In genomic region chr1:145918992-145919939, GRCh38 we compare ENCODE assay signal across 8 cellular contexts. TPM values are rescaled to one million over a fixed set of nuclear protein-coding genes. Genes with fewer than 3 reads are reported as not detected.
DNase-seq lines count a peak whose midpoint lies in the region; ATAC-seq and TF ChIP-seq lines count a peak whose summit lies in the region.

No MANE protein-coding gene starts in this region.

- 1% methylated on average over 25 of the region's 33 CpGs for WGBS in right lobe of liver (ENCODE audit: insufficient coverage, low coverage, low lambda C conversion rate, missing lambda C conversion rate)

- peaks cover 23 to 34% of the 10 kb centered on the region in 2 donors for H3K36me3 Mint-ChIP-seq in CD4-positive, alpha-beta memory T cell

- peak overlapping the region; percentile 89 to 96 (median 92) for H3K4me3 Mint-ChIP-seq in CD4-positive, alpha-beta memory T cell

- CTCF ChIA-PET in CD4-positive, alpha-beta memory T cell (lab: Charles Lee; ENCODE audit: partially characterized antibody): interaction anchor here (0.9 to 2.2 kb wide), 8 partner anchors 8 to 74 kb away, joined by 3 to 10 read pairs (median 4); partner anchors contain the start of genes ANKRD34A, NUDT17, PIAS3 and POLR3GL

- peak overlapping the region; percentile 90 to 96 for H3K4me3 ChIP-seq in CD4-positive, alpha-beta memory T cell (ENCODE audit: low read length in 2 of 2)
- H3K4me3 ChIP-seq in SJSA1 (peak overlapping the region; percentile 76), dorsolateral prefrontal cortex (peak overlapping the region; percentile 52 to 99 (median 91)), right lobe of liver (peak overlapping the region; percentile 88 to 95 (median 92)), subcutaneous abdominal adipose tissue (ENCODE audit: low read depth in 1 of 5, low read length in 5 of 5) (peak overlapping the region; percentile 90 to 100 (median 99))

- H3K9ac ChIP-seq in subcutaneous abdominal adipose tissue (ENCODE audit: low read length in 5 of 5): peak overlapping the region in 4 of 5 donors; percentile 82 to 100 (median 98)

- in situ Hi-C loops in GM18951 (cut with MboI; ENCODE audit: low sequenced_read_pairs, unreplicated experiment): no loop called here

- no peaks in the 10 kb centered on the region for H3K27me3 Mint-ChIP-seq in CD4-positive, alpha-beta memory T cell

- peak; percentile 50 for TF ChIP-seq POLR2A in GM18951 (IDR thresholded peaks at IDR 0.05; ENCODE audit: extremely low read depth, insufficient read depth, insufficient read length)
- TF ChIP-seq POLR2A in right lobe of liver (IDR thresholded peaks at IDR 0.05): no peak

- H3K9me3 Mint-ChIP-seq in CD4-positive, alpha-beta memory T cell: no peaks in the 10 kb centered on the region

- peaks cover 11% of the 10 kb centered on the region for H3K36me3 ChIP-seq in CD4-positive, alpha-beta memory T cell (ENCODE audit: insufficient read depth, low read length)
- H3K36me3 ChIP-seq in SJSA1: peaks cover 43% of the 10 kb centered on the region
- H3K36me3 ChIP-seq in right lobe of liver: peaks cover 0 to 21% (median 7%) of the 10 kb centered on the region in 4 donors
- peaks cover 6 to 28% (median 9%) of the 10 kb centered on the region in 5 donors for H3K36me3 ChIP-seq in subcutaneous abdominal adipose tissue (ENCODE audit: control insufficient read depth in 5 of 5, insufficient read depth in 5 of 5, low read length in 5 of 5)

- POLR2A ChIA-PET in CD4-positive, alpha-beta memory T cell (lab: Charles Lee; ENCODE audit: partially characterized antibody): interaction anchor here (1.0 to 4.9 kb wide), 27 partner anchors 8 to 119 kb away, joined by 3 to 83 read pairs (median 6); partner anchors contain the start of genes ANKRD34A, ANKRD35, LIX1L and NUDT17

- TF ChIP-seq CTCF in dorsolateral prefrontal cortex (IDR thresholded peaks at IDR 0.05 in 54 of 56, conservative IDR thresholded peaks at IDR 0.05 in 2 of 56; ENCODE audit: low read depth in 1 of 56, partially characterized antibody in 56 of 56): peak in 2 of 56 donors; percentile 2 to 5
- TF ChIP-seq CTCF in right lobe of liver (IDR thresholded peaks at IDR 0.05): no peak

- peak in 1 of 5 donors; percentile 3 for DNase-seq in CD4-positive, alpha-beta memory T cell
- DNase-seq in SJSA1 (ENCODE audit: low read depth in 1 of 2, low spot score in 2 of 2): peak in 1 of 2 experiments; percentile 56
- peak in 8 of 10 donors; percentile 44 to 67 (median 54) for DNase-seq in dorsolateral prefrontal cortex
- DNase-seq in right lobe of liver: peak; percentile 84 to 89 (median 88)
- no peak for DNase-seq in T1000 (lab: John Stamatoyannopoulos, UW)

- H3K27ac Mint-ChIP-seq in CD4-positive, alpha-beta memory T cell: peak overlapping the region; percentile 91 to 97 (median 95)

- ATAC-seq in HG03571 (IDR thresholded peaks at IDR 0.05; ENCODE audit: unreplicated experiment) (peak; percentile 10), right lobe of liver (peak; percentile 71 to 75 (median 74))

- peaks cover 28% of the 10 kb centered on the region for H3K4me1 ChIP-seq in CD4-positive, alpha-beta memory T cell (ENCODE audit: insufficient read depth, low read length)
- H3K4me1 ChIP-seq in SJSA1 (replicated peaks): peaks cover 27% of the 10 kb centered on the region
- peaks cover 0 to 15% (median 6%) of the 10 kb centered on the region in 4 donors for H3K4me1 ChIP-seq in right lobe of liver
- H3K4me1 ChIP-seq in subcutaneous abdominal adipose tissue (ENCODE audit: control insufficient read depth in 5 of 5, insufficient read depth in 5 of 5, low read length in 5 of 5): peaks cover 11 to 29% (median 26%) of the 10 kb centered on the region in 5 donors

- no peaks in the 10 kb centered on the region for H3K27me3 ChIP-seq in CD4-positive, alpha-beta memory T cell (ENCODE audit: insufficient read depth, low read length)
- H3K27me3 ChIP-seq in SJSA1 (replicated peaks): no peaks in the 10 kb centered on the region
- no peaks in the 10 kb centered on the region for H3K27me3 ChIP-seq in dorsolateral prefrontal cortex
- H3K27me3 ChIP-seq in right lobe of liver: no peaks in the 10 kb centered on the region
- H3K27me3 ChIP-seq in subcutaneous abdominal adipose tissue (ENCODE audit: control insufficient read depth in 5 of 5, insufficient read depth in 4 of 5, low read length in 5 of 5): no peaks in the 10 kb centered on the region

- H3K4me1 Mint-ChIP-seq in CD4-positive, alpha-beta memory T cell: peaks cover 23 to 45% (median 35%) of the 10 kb centered on the region in 4 donors

- H3K9me3 ChIP-seq in CD4-positive, alpha-beta memory T cell (ENCODE audit: control insufficient read depth in 1 of 2, low read length in 2 of 2): no peaks in the 10 kb centered on the region
- H3K9me3 ChIP-seq in SJSA1 (replicated peaks) (no peaks in the 10 kb centered on the region), right lobe of liver (no peaks in the 10 kb centered on the region), subcutaneous abdominal adipose tissue (ENCODE audit: control insufficient read depth in 5 of 5, low read length in 5 of 5) (no peaks in the 10 kb centered on the region)

- H3K27ac ChIP-seq in CD4-positive, alpha-beta memory T cell (ENCODE audit: low read depth, low read length): peak overlapping the region; percentile 79
- H3K27ac ChIP-seq in SJSA1: peak overlapping the region; percentile 72
- peak overlapping the region; percentile 46 to 98 (median 93) for H3K27ac ChIP-seq in dorsolateral prefrontal cortex
- H3K27ac ChIP-seq in right lobe of liver: peak overlapping the region; percentile 73 to 91 (median 85)
- H3K27ac ChIP-seq in subcutaneous abdominal adipose tissue (ENCODE audit: low read depth, low read length): peak overlapping the region; percentile 77

- intact Hi-C loops in CD4-positive, alpha-beta memory T cell (cut with micrococcal nuclease): loop anchor here (1.0 to 5.0 kb wide), 4 partner anchors 8 to 78 kb away; partner anchors contain the start of genes LIX1L, PIAS3 and RBM8A
- intact Hi-C loops in dorsolateral prefrontal cortex (cut with DNase I) (loop anchor here (1.0 to 2.0 kb wide), 3 partner anchors 8 to 44 kb away; partner anchors contain the start of genes LIX1L (in 1 of the 2) and RBM8A (in 1 of the 2)), right lobe of liver (cut with DNase I) (no loop called here)

RNA-seq across cellular contexts. Expression of gene PEX11B, which starts 0.7 kb away (rescaled TPM):
- 10 to 100 TPM; 34.7 to 38.7 TPM for total RNA-seq in CD4-positive, alpha-beta memory T cell
- 10 to 100 TPM; 54.4 to 55.3 TPM for polyA plus RNA-seq in CD4-positive, alpha-beta memory T cell
- total RNA-seq in SJSA1 (2014; rRNA removed; shearing (Covaris generic)): 29.4 and 30.4 TPM in 2 replicates
- total RNA-seq in dorsolateral prefrontal cortex (10 to 100 TPM; 25.0 to 72.0 (median 54.2) TPM), right lobe of liver (10 to 100 TPM; 12.3 to 23.0 (median 15.2) TPM)

RNA-seq across cellular contexts. Expression of gene RBM8A, which starts 8.0 kb away (rescaled TPM):
- total RNA-seq in CD4-positive, alpha-beta memory T cell: 100 to 1,000 TPM; 116 to 122 TPM
- polyA plus RNA-seq in CD4-positive, alpha-beta memory T cell: 100 to 1,000 TPM; 129 to 169 TPM
- total RNA-seq in SJSA1 (2014; rRNA removed; shearing (Covaris generic)): 285 and 828 TPM in 2 replicates
- total RNA-seq in dorsolateral prefrontal cortex: 100 to 1,000 TPM in 24 of 120 experiments, 10 to 100 TPM in 96; 68.5 to 111 (median 91.1) TPM
- 10 to 100 TPM; 41.1 to 68.4 (median 56.3) TPM for total RNA-seq in right lobe of liver

RNA-seq across cellular contexts. Expression of gene ITGA10, which starts 9.4 kb away (rescaled TPM):
- 1 to 10 TPM; 5.4 to 5.5 TPM for total RNA-seq in CD4-positive, alpha-beta memory T cell
- under 1 TPM; 0.17 to 0.30 TPM for polyA plus RNA-seq in CD4-positive, alpha-beta memory T cell
- total RNA-seq in SJSA1 (2014; rRNA removed; shearing (Covaris generic)): 1.6 and 2.6 TPM in 2 replicates
- total RNA-seq in dorsolateral prefrontal cortex (10 to 100 TPM in 14 of 120 experiments, 1 to 10 TPM in 106; 1.3 to 18.3 (median 5.9) TPM), right lobe of liver (1 to 10 TPM in 3 of 6 experiments, under 1 TPM in 3; 0.50 to 2.3 (median 0.85) TPM)

RNA-seq across cellular contexts. Expression of gene ANKRD35, which starts 33.6 kb away (rescaled TPM):
- not detected for total RNA-seq in CD4-positive, alpha-beta memory T cell
- under 1 TPM in 1 of 2 donors, not detected in 1; 0.34 TPM for polyA plus RNA-seq in CD4-positive, alpha-beta memory T cell
- total RNA-seq in SJSA1 (2014; rRNA removed; shearing (Covaris generic)): not detected in 2 replicates
- total RNA-seq in dorsolateral prefrontal cortex: 10 to 100 TPM in 13 of 120 experiments, 1 to 10 TPM in 107; 2.2 to 12.7 (median 7.2) TPM
- 1 to 10 TPM; 1.1 to 2.5 (median 1.6) TPM for total RNA-seq in right lobe of liver

RNA-seq across cellular contexts. Expression of gene LIX1L, which starts 38.6 kb away (rescaled TPM):
- total RNA-seq in CD4-positive, alpha-beta memory T cell: 10 to 100 TPM; 64.5 to 66.1 TPM
- 10 to 100 TPM; 35.3 to 35.7 TPM for polyA plus RNA-seq in CD4-positive, alpha-beta memory T cell
- 24.3 and 34.1 TPM in 2 replicates for total RNA-seq in SJSA1 (2014; rRNA removed; shearing (Covaris generic))
- total RNA-seq in dorsolateral prefrontal cortex: 10 to 100 TPM; 10.5 to 32.8 (median 17.8) TPM
- 10 to 100 TPM; 10.6 to 11.9 (median 11.0) TPM for total RNA-seq in right lobe of liver

Comparison
In these comparisons a context has a peak if more than half of its experiments do, and no peak if none do; other contexts are left out.
1. intact Hi-C loops: an anchor here in CD4-positive, alpha-beta memory T cell (1.0 to 5.0 kb wide) and dorsolateral prefrontal cortex (1.0 to 2.0 kb wide); none called in right lobe of liver.